Comparison of ENCODE assay signal across 22 cellular contexts in genomic region chr6:139427199-139427598, GRCh38. TPM values are rescaled to one million over a fixed set of nuclear protein-coding genes. Genes with fewer than 3 reads are reported as not detected.
A peak's percentile ranks its signal among the peaks of the same experiment; 100 is the strongest.
DNase-seq lines count a peak whose midpoint lies in the region; ATAC-seq and TF ChIP-seq lines count a peak whose summit lies in the region.
"Had no signal": no experiment of that assay in that cellular context is flagged by ENCODE, and none has a peak within 500 bp of the region (broad histone marks: within the 10 kb centered on the region; RNA-seq: fewer than 3 reads in every experiment).

No MANE protein-coding gene starts in this region.

- H3K36me3 Mint-ChIP-seq in GM23338 (ENCODE audit: low read depth) (no peaks in the 10 kb centered on the region), neural progenitor cell (no peaks in the 10 kb centered on the region)
- peaks cover 4% of the 10 kb centered on the region for H3K36me3 Mint-ChIP-seq in dendritic cell treated with granulocyte-macrophage colony-stimulating factor and Interleukin-4, amounts not matched to agents 40 ng/mL and 50 ng/mL, for 4 days (ENCODE audit: low read depth)

- TF ChIP-seq POLR2A in thyroid gland (IDR thresholded peaks at IDR 0.05): no peak

- DNase-seq in GM23338 (ENCODE audit: low spot score): no peak
- DNase-seq in neural progenitor cell (ENCODE audit: low spot score): no peak
- no peak for DNase-seq in psoas muscle
- no peak for DNase-seq in epidermal melanocyte (ENCODE audit: insufficient read length, low spot score)
- no peak for DNase-seq in NCI-H1105 (lab: John Stamatoyannopoulos, UW)
- DNase-seq in globus pallidus (ENCODE audit: low spot score): no peak
- DNase-seq in thyroid gland: no peak
- DNase-seq: BE2C; CD4-positive, alpha-beta T cell; CD8-positive, alpha-beta memory T cell; DMS 273 treated with DMSO at 0.1 percent for 48 hours; DMS79; EL; GDM1; GM23248; HFFc6 had no signal

- H3K4me2 ChIP-seq in GM23338 (no peak overlapping the region), neural progenitor cell (no peak overlapping the region)
- H3K4me2 ChIP-seq: BLaER1 treated with 17β-estradiol and CSF1 and Interleukin-3, amounts not matched to agents 10 nM and 100 nM had no signal

- no peaks in the 10 kb centered on the region for H3K27me3 ChIP-seq in GM23338 (ENCODE audit: insufficient read depth)
- H3K27me3 ChIP-seq in neural progenitor cell: no peaks in the 10 kb centered on the region
- no peaks in the 10 kb centered on the region for H3K27me3 ChIP-seq in psoas muscle (ENCODE audit: insufficient read depth in 3 of 3, low read length in 2 of 3)
- no peaks in the 10 kb centered on the region for H3K27me3 ChIP-seq in thyroid gland
- H3K27me3 ChIP-seq: BE2C; BLaER1 treated with 17β-estradiol and CSF1 and Interleukin-3, amounts not matched to agents 10 nM and 100 nM had no signal

- no peak for ATAC-seq in GM23338
- peak in 3 of 4 donors; percentile 50 to 52 (median 52) for ATAC-seq in psoas muscle
- ATAC-seq: GM12878 had no signal

- no peak for TF ChIP-seq CTCF in GM23338 (conservative IDR thresholded peaks at IDR 0.05; ENCODE audit: low read depth in 2 of 2)
- no peak for TF ChIP-seq CTCF in neural progenitor cell (IDR thresholded peaks at IDR 0.05)
- no peak for TF ChIP-seq CTCF in psoas muscle (IDR thresholded peaks at IDR 0.05)
- no peak for TF ChIP-seq CTCF in thyroid gland (IDR thresholded peaks at IDR 0.05)

- H3K9me3 Mint-ChIP-seq in GM23338 (peaks cover under 1% of the 10 kb centered on the region; the same call in 1 of the 3 replicates), neural progenitor cell (peaks cover 6% of the 10 kb centered on the region)
- peaks cover 13% of the 10 kb centered on the region for H3K9me3 Mint-ChIP-seq in dendritic cell treated with granulocyte-macrophage colony-stimulating factor and Interleukin-4, amounts not matched to agents 40 ng/mL and 50 ng/mL, for 4 days
- H3K9me3 Mint-ChIP-seq: HFFc6 had no signal

- H3K9me3 ChIP-seq in neural progenitor cell (ENCODE audit: low read depth) (no peaks in the 10 kb centered on the region), psoas muscle (no peaks in the 10 kb centered on the region), thyroid gland (no peaks in the 10 kb centered on the region)
- H3K9me3 ChIP-seq: BE2C, HAP-1 had no signal

- H3K4me3 Mint-ChIP-seq in GM23338 (no peak overlapping the region), neural progenitor cell (peak overlapping the region; percentile 24)
- no peak overlapping the region for H3K4me3 Mint-ChIP-seq in dendritic cell treated with granulocyte-macrophage colony-stimulating factor and Interleukin-4, amounts not matched to agents 40 ng/mL and 50 ng/mL, for 4 days
- H3K4me3 Mint-ChIP-seq: CD14-positive monocyte; CD4-positive, alpha-beta T cell; HFFc6 had no signal

- H3K27ac Mint-ChIP-seq in GM23338: no peak overlapping the region
- H3K27ac Mint-ChIP-seq in dendritic cell treated with granulocyte-macrophage colony-stimulating factor and Interleukin-4, amounts not matched to agents 40 ng/mL and 50 ng/mL, for 4 days: peak overlapping the region; percentile 15
- H3K27ac Mint-ChIP-seq in neural progenitor cell: peak overlapping the region; percentile 88
- H3K27ac Mint-ChIP-seq: CD14-positive monocyte; CD4-positive, alpha-beta T cell; HFFc6 had no signal

- H3K27ac ChIP-seq in GM23338 (ENCODE audit: low read depth): no peak overlapping the region
- H3K27ac ChIP-seq in neural progenitor cell: no peak overlapping the region
- peak overlapping the region; percentile 50 for H3K27ac ChIP-seq in psoas muscle
- no peak overlapping the region for H3K27ac ChIP-seq in thyroid gland
- H3K27ac ChIP-seq: 22Rv1; BLaER1 treated with 17β-estradiol and CSF1 and Interleukin-3, amounts not matched to agents 10 nM and 100 nM; GM23248 had no signal

- H3K4me1 Mint-ChIP-seq in GM23338 (peaks cover 14% of the 10 kb centered on the region; the same call in 2 of the 3 replicates), neural progenitor cell (peaks cover 35% of the 10 kb centered on the region)
- H3K4me1 Mint-ChIP-seq in dendritic cell treated with granulocyte-macrophage colony-stimulating factor and Interleukin-4, amounts not matched to agents 40 ng/mL and 50 ng/mL, for 4 days (ENCODE audit: low read depth): peaks cover 29% of the 10 kb centered on the region
- H3K4me1 Mint-ChIP-seq: CD8-positive, alpha-beta memory T cell had no signal

- H2AFZ ChIP-seq in GM23338 (peak overlapping the region; percentile 66), neural progenitor cell (replicated peaks) (peak overlapping the region; percentile 10)
- H2AFZ ChIP-seq: GM23248 had no signal

- H3K4me3 ChIP-seq in GM23338: no peak overlapping the region
- no peak overlapping the region for H3K4me3 ChIP-seq in neural progenitor cell
- H3K4me3 ChIP-seq in psoas muscle: no peak overlapping the region
- no peak overlapping the region for H3K4me3 ChIP-seq in thyroid gland (replicated peaks in 1 of 3)
- H3K4me3 ChIP-seq: BLaER1 treated with 17β-estradiol and CSF1 and Interleukin-3, amounts not matched to agents 10 nM and 100 nM; GM12878; GM23248; HAP-1 had no signal

- H3K9ac ChIP-seq in neural progenitor cell: no peak overlapping the region
- H3K9ac ChIP-seq: BLaER1 treated with 17β-estradiol and CSF1 and Interleukin-3, amounts not matched to agents 10 nM and 100 nM; GM23248 had no signal

- H3K4me1 ChIP-seq in GM23338 (ENCODE audit: insufficient read depth) (peaks cover 11% of the 10 kb centered on the region), neural progenitor cell (peaks cover 11% of the 10 kb centered on the region), psoas muscle (peaks cover 7% of the 10 kb centered on the region), thyroid gland (no peaks in the 10 kb centered on the region)
- H3K4me1 ChIP-seq: BE2C, HAP-1 had no signal

- H3K27me3 Mint-ChIP-seq in GM23338 (ENCODE audit: insufficient read depth, low read depth, poor library complexity) (peaks cover 4% of the 10 kb centered on the region), neural progenitor cell (ENCODE audit: insufficient read depth, low read depth) (peaks cover 9% of the 10 kb centered on the region)
- no peaks in the 10 kb centered on the region for H3K27me3 Mint-ChIP-seq in dendritic cell treated with granulocyte-macrophage colony-stimulating factor and Interleukin-4, amounts not matched to agents 40 ng/mL and 50 ng/mL, for 4 days

- H4K20me1 ChIP-seq in GM23338 (replicated peaks; ENCODE audit: insufficient read depth) (no peaks in the 10 kb centered on the region), neural progenitor cell (ENCODE audit: low read depth) (no peaks in the 10 kb centered on the region)
- H4K20me1 ChIP-seq: BLaER1 treated with 17β-estradiol and CSF1 and Interleukin-3, amounts not matched to agents 10 nM and 100 nM had no signal

- H3K79me2 ChIP-seq in GM23338 (replicated peaks; ENCODE audit: insufficient read depth): no peaks in the 10 kb centered on the region
- no peaks in the 10 kb centered on the region for H3K79me2 ChIP-seq in neural progenitor cell (ENCODE audit: low read depth)

- H3K36me3 ChIP-seq in GM23338 (ENCODE audit: insufficient read depth): no peaks in the 10 kb centered on the region
- no peaks in the 10 kb centered on the region for H3K36me3 ChIP-seq in neural progenitor cell
- H3K36me3 ChIP-seq in psoas muscle (ENCODE audit: insufficient read depth in 1 of 2, low read depth in 1 of 2): no peaks in the 10 kb centered on the region
- H3K36me3 ChIP-seq in thyroid gland: no peaks in the 10 kb centered on the region
- H3K36me3 ChIP-seq: BE2C; BLaER1 treated with 17β-estradiol and CSF1 and Interleukin-3, amounts not matched to agents 10 nM and 100 nM; HAP-1 had no signal

- no peaks in the 10 kb centered on the region for H3F3A ChIP-seq in GM23338 (replicated peaks; ENCODE audit: low read depth)
- peaks cover 6% of the 10 kb centered on the region for H3F3A ChIP-seq in neural progenitor cell (ENCODE audit: low read depth)

- intact Hi-C loops in dendritic cell treated with granulocyte-macrophage colony-stimulating factor and Interleukin-4, amounts not matched to agents 40 ng/mL and 50 ng/mL, for 4 days (cut with micrococcal nuclease): no loop called here
- intact Hi-C loops in psoas muscle (cut with DNase I): no loop called here
- intact Hi-C loops in thyroid gland (cut with DNase I): no loop called here

- no peaks in the 10 kb centered on the region; the same call in 1 of the 2 replicates for H3K9me2 ChIP-seq in GM23338 (ENCODE audit: insufficient read depth)

TF ChIP-seq in GM23338, 12 proteins besides CTCF, POLR2A, EP300 and RAD21 (continues in another document):
- no peak for TF ChIP-seq POLR2AphosphoS5 (IDR thresholded peaks at IDR 0.05; ENCODE audit: low read depth)
- TF ChIP-seq ZNF331 (CRISPR knock-in tag; IDR thresholded peaks at IDR 0.05; ENCODE audit: low read depth): no peak
- no peak for TF ChIP-seq NANOG (IDR thresholded peaks at IDR 0.05; ENCODE audit: borderline replicate concordance)
- no peak for TF ChIP-seq EZH2 (IDR thresholded peaks at IDR 0.05; ENCODE audit: low read depth, unreplicated experiment)

RNA-seq across cellular contexts. Expression of gene CITED2, which starts 52.8 kb away (rescaled TPM):
- total RNA-seq in GM23338 (2014; rRNA removed; shearing (Covaris generic)): 74.4 and 76.9 TPM in 2 replicates
- polyA plus RNA-seq in GM23338 (2016; fragmentation: Nextera tagmentation; extraction: Ambion mirVana) (24.8 and 26.6 TPM in 2 replicates), psoas muscle (100 to 1,000 TPM in 2 of 3 donors, 10 to 100 TPM in 1; 15.3 to 414 (median 230) TPM)
- total RNA-seq in neural progenitor cell (ENCODE audit: low replicate concordance) (215 and 222 TPM in 2 replicates), psoas muscle (100 to 1,000 TPM in 2 of 4 donors, 10 to 100 TPM in 2; 33.8 to 154 (median 76.3) TPM), thyroid gland (100 to 1,000 TPM; 178 to 354 (median 261) TPM)
